Comparison of ENCODE assay signal across 9 cellular contexts in genomic region chr6:106975699-106976032, GRCh38. TPM values are rescaled to one million over a fixed set of nuclear protein-coding genes. Genes with fewer than 3 reads are reported as not detected.
A peak's percentile ranks its signal among the peaks of the same experiment; 100 is the strongest.
DNase-seq lines count a peak whose midpoint lies in the region; ATAC-seq, FAIRE-seq and TF ChIP-seq lines count a peak whose summit lies in the region.
"Had no signal": no experiment of that assay in that cellular context is flagged by ENCODE, and none has a peak within 500 bp of the region (broad histone marks: within the 10 kb centered on the region; RNA-seq: fewer than 3 reads in every experiment).

No MANE protein-coding gene starts in this region.

- H3K27me3 Mint-ChIP-seq in activated naive CD4-positive, alpha-beta T cell treated with anti-CD3 and anti-CD28 coated beads, Interleukin-2, amount 50 U/mL, for 24 hours, result peaks cover 45% of the 10 kb centered on the region
- peaks cover 51% of the 10 kb centered on the region for H3K27me3 Mint-ChIP-seq in activated CD8-positive, alpha-beta T cell treated with anti-CD3 and anti-CD28 coated beads for 36 hours

- H3K4me1 ChIP-seq in keratinocyte (ENCODE audit: control insufficient read depth, extremely low read depth, insufficient read depth, low read length) (peaks cover 18% of the 10 kb centered on the region), tibial nerve (peaks cover 0 to 34% (median 9%) of the 10 kb centered on the region in 4 donors)

- CTCF ChIA-PET in activated CD8-positive, alpha-beta T cell treated with anti-CD3 and anti-CD28 coated beads for 36 hours (lab: Charles Lee), result interaction anchor here (1.8 to 2.7 kb wide), 2 partner anchors 22 to 409 kb away, joined by 3 to 7 read pairs; no protein-coding TSS in a partner anchor

- dilution Hi-C loops in keratinocyte (cut with MboI; ENCODE audit: extremely low pct_ligation_motif_present, low sequenced_read_pairs), result no loop called here

- TF ChIP-seq CTCF in activated CD8-positive, alpha-beta T cell treated with anti-CD3 and anti-CD28 coated beads for 36 hours (IDR thresholded peaks at IDR 0.05), result no peak
- TF ChIP-seq CTCF in keratinocyte (optimal IDR thresholded peaks at IDR 0.05 in 1 of 3, IDR thresholded peaks at IDR 0.05 in 1 of 3, conservative IDR thresholded peaks at IDR 0.05 in 1 of 3; ENCODE audit: extremely low read depth in 1 of 3, insufficient read depth in 2 of 3, low read length in 3 of 3) (no peak), tibial nerve (IDR thresholded peaks at IDR 0.05) (peak in 1 of 5 experiments; percentile 0)

- ATAC-seq in activated CD8-positive, alpha-beta T cell treated with anti-CD3 and anti-CD28 coated beads for 36 hours, result no peak
- no peak for ATAC-seq in HG02870 (IDR thresholded peaks at IDR 0.05; ENCODE audit: unreplicated experiment)

- peaks cover 29% of the 10 kb centered on the region for H3K79me2 ChIP-seq in keratinocyte (ENCODE audit: control insufficient read depth, insufficient read depth, low read length)

- H3K4me3 ChIP-seq in keratinocyte (ENCODE audit: control insufficient read depth in 2 of 3, extremely low read depth in 1 of 3, insufficient read depth in 2 of 3, low read depth in 1 of 3, low read length in 3 of 3), result peak overlapping the region in 2 of 3 experiments; percentile 65 to 86
- peak overlapping the region; percentile 27 to 59 (median 46) for H3K4me3 ChIP-seq in tibial nerve

- peak overlapping the region; percentile 75 for H3K4me3 Mint-ChIP-seq in activated naive CD4-positive, alpha-beta T cell treated with anti-CD3 and anti-CD28 coated beads, Interleukin-2, amount 50 U/mL, for 24 hours
- H3K4me3 Mint-ChIP-seq in activated CD8-positive, alpha-beta T cell treated with anti-CD3 and anti-CD28 coated beads for 36 hours, result peak overlapping the region; percentile 34

- FAIRE-seq in keratinocyte (lab: Jason Lieb, UNC), result no peak
- FAIRE-seq: GM18507 had no signal

- intact Hi-C loops in activated CD8-positive, alpha-beta T cell treated with anti-CD3 and anti-CD28 coated beads for 36 hours (cut with micrococcal nuclease), result loop anchor here (5.0 to 10.0 kb wide), 2 partner anchors 368 to 641 kb away; no protein-coding TSS in a partner anchor

- peaks cover 11% of the 10 kb centered on the region for H4K20me1 ChIP-seq in keratinocyte (ENCODE audit: control insufficient read depth, extremely low read depth, insufficient read depth, low read length)

- H3K9me3 ChIP-seq in keratinocyte (ENCODE audit: control insufficient read depth, low read depth, low read length), result no peaks in the 10 kb centered on the region
- no peaks in the 10 kb centered on the region for H3K9me3 ChIP-seq in tibial nerve

- H3K9me1 ChIP-seq in keratinocyte (ENCODE audit: control insufficient read depth, extremely low read depth, insufficient read depth, low read length), result no peaks in the 10 kb centered on the region

- H3K27me3 ChIP-seq in keratinocyte (ENCODE audit: control insufficient read depth, extremely low read depth, insufficient read depth, low read length), result no peaks in the 10 kb centered on the region
- peaks cover 0 to 82% of the 10 kb centered on the region in 2 donors for H3K27me3 ChIP-seq in tibial nerve

- WGBS in tibial nerve, 2 donors, result 2 to 5% methylated on average over 12 to 17 of the region's 17 CpGs

- H3K27ac ChIP-seq in keratinocyte (ENCODE audit: control insufficient read depth, insufficient read depth, low read length) (no peak overlapping the region), tibial nerve (peak overlapping the region in 1 of 4 donors; percentile 76)

- H3K36me3 Mint-ChIP-seq in activated naive CD4-positive, alpha-beta T cell treated with anti-CD3 and anti-CD28 coated beads, Interleukin-2, amount 50 U/mL, for 24 hours, result no peaks in the 10 kb centered on the region
- H3K36me3 Mint-ChIP-seq in activated CD8-positive, alpha-beta T cell treated with anti-CD3 and anti-CD28 coated beads for 36 hours (ENCODE audit: low read depth), result no peaks in the 10 kb centered on the region

- peaks cover 14% of the 10 kb centered on the region for H3K4me1 Mint-ChIP-seq in activated naive CD4-positive, alpha-beta T cell treated with anti-CD3 and anti-CD28 coated beads, Interleukin-2, amount 50 U/mL, for 24 hours
- H3K4me1 Mint-ChIP-seq in activated CD8-positive, alpha-beta T cell treated with anti-CD3 and anti-CD28 coated beads for 36 hours (ENCODE audit: low read depth), result peaks cover 2% of the 10 kb centered on the region

- peak overlapping the region; percentile 1 for H2AFZ ChIP-seq in keratinocyte (ENCODE audit: control insufficient read depth, low read length)

- H3K9me3 Mint-ChIP-seq in activated naive CD4-positive, alpha-beta T cell treated with anti-CD3 and anti-CD28 coated beads, Interleukin-2, amount 50 U/mL, for 24 hours, result no peaks in the 10 kb centered on the region
- H3K9me3 Mint-ChIP-seq in activated CD8-positive, alpha-beta T cell treated with anti-CD3 and anti-CD28 coated beads for 36 hours, result no peaks in the 10 kb centered on the region

- peak overlapping the region; percentile 22 for H3K4me2 ChIP-seq in keratinocyte (ENCODE audit: control insufficient read depth, extremely low read depth, insufficient read depth, low read depth, low read length)

- H3K36me3 ChIP-seq in keratinocyte (ENCODE audit: control insufficient read depth in 2 of 2, extremely low read depth in 1 of 2, insufficient read depth in 2 of 2, low read length in 2 of 2) (peaks cover 0 to 1% of the 10 kb centered on the region in 2 experiments), tibial nerve (no peaks in the 10 kb centered on the region)

- H3K27ac Mint-ChIP-seq in activated naive CD4-positive, alpha-beta T cell treated with anti-CD3 and anti-CD28 coated beads, Interleukin-2, amount 50 U/mL, for 24 hours, result no peak overlapping the region
- no peak overlapping the region for H3K27ac Mint-ChIP-seq in activated CD8-positive, alpha-beta T cell treated with anti-CD3 and anti-CD28 coated beads for 36 hours

- TF ChIP-seq POLR2A in tibial nerve (IDR thresholded peaks at IDR 0.05), result no peak

- POLR2A ChIA-PET in activated CD8-positive, alpha-beta T cell treated with anti-CD3 and anti-CD28 coated beads for 36 hours (lab: Charles Lee), result interaction anchor here (1.5 kb wide), 1 partner anchor 24 kb away, joined by 3 read pairs; no protein-coding TSS in a partner anchor

- TF ChIP-seq EP300 in tibial nerve (IDR thresholded peaks at IDR 0.05), result no peak

- no peak for DNase-seq in activated naive CD4-positive, alpha-beta T cell (lab: John Stamatoyannopoulos, UW)
- no peak for DNase-seq in activated CD8-positive, alpha-beta T cell treated with anti-CD3 and anti-CD28 coated beads for 36 hours
- DNase-seq in keratinocyte (ENCODE audit: low read depth, low spot score), result no peak
- DNase-seq in tibial nerve (ENCODE audit: low spot score in 2 of 2), result no peak
- no peak for DNase-seq in activated CD4-positive, CD25-positive, alpha-beta regulatory T cell treated with anti-CD3 and anti-CD28 coated beads, Interleukin-2, amount 50 U/mL, for 72 hours
- DNase-seq in COLO829 (ENCODE audit: low spot score), result no peak

- no peak overlapping the region for H3K9ac ChIP-seq in keratinocyte (ENCODE audit: control insufficient read depth, extremely low read depth, insufficient read depth, low read length)

RNA-seq across cellular contexts. Expression of gene CD24, which starts 1.1 kb away (rescaled TPM):
- total RNA-seq in activated CD8-positive, alpha-beta T cell treated with anti-CD3 and anti-CD28 coated beads for 36 hours, result 1 to 10 TPM in 1 of 2 experiments, under 1 TPM in 1; 0.54 to 1.4 TPM
- polyA plus RNA-seq in keratinocyte, result 372 to 681 TPM (median 622 TPM) in 3 replicates
- polyA plus RNA-seq in keratinocyte (2011; ENCODE audit: low read depth), result 415 TPM
- 887 and 1,443 TPM in 2 replicates for polyA plus RNA-seq in keratinocyte (2011; cell fraction: cytosol; rRNA removed)
- polyA plus RNA-seq in keratinocyte (2011; cell fraction: nucleus; rRNA removed), result 446 and 560 TPM in 2 replicates
- polyA plus RNA-seq in keratinocyte (2012; ENCODE audit: low replicate concordance), result 458 and 790 TPM in 2 replicates
- 143 to 421 TPM (median 331 TPM) in 3 replicates for polyA minus RNA-seq in keratinocyte
- polyA minus RNA-seq in keratinocyte (2011; cell fraction: cytosol; rRNA and poly(A)+ RNA removed), result 2,130 TPM
- polyA minus RNA-seq in keratinocyte (2011; cell fraction: nucleus; rRNA and poly(A)+ RNA removed), result 176 and 264 TPM in 2 replicates
- total RNA-seq in tibial nerve, result 1 to 10 TPM in 2 of 4 donors, under 1 TPM in 1, not detected in 1; 0.66 to 5.9 (median 2.4) TPM

RNA-seq across cellular contexts. Expression of gene MTRES1, which starts 52.3 kb away (rescaled TPM):
- total RNA-seq in activated CD8-positive, alpha-beta T cell treated with anti-CD3 and anti-CD28 coated beads for 36 hours, result 10 to 100 TPM; 17.2 to 18.0 TPM
- 12.0 to 19.6 TPM (median 12.1 TPM) in 3 replicates for polyA plus RNA-seq in keratinocyte
- 28.5 TPM for polyA plus RNA-seq in keratinocyte (2011; ENCODE audit: low read depth)
- polyA plus RNA-seq in keratinocyte (2011; cell fraction: cytosol; rRNA removed), result 12.3 and 12.9 TPM in 2 replicates
- polyA plus RNA-seq in keratinocyte (2011; cell fraction: nucleus; rRNA removed), result 13.5 and 18.8 TPM in 2 replicates
- 16.3 and 20.2 TPM in 2 replicates for polyA plus RNA-seq in keratinocyte (2012; ENCODE audit: low replicate concordance)
- polyA minus RNA-seq in keratinocyte, result 1.6 to 5.1 TPM (median 3.7 TPM) in 3 replicates
- 3.8 TPM for polyA minus RNA-seq in keratinocyte (2011; cell fraction: cytosol; rRNA and poly(A)+ RNA removed)
- 4.3 and 6.8 TPM in 2 replicates for polyA minus RNA-seq in keratinocyte (2011; cell fraction: nucleus; rRNA and poly(A)+ RNA removed)
- total RNA-seq in tibial nerve, result 10 to 100 TPM in 2 of 4 donors, 1 to 10 TPM in 2; 8.2 to 14.6 (median 11.6) TPM
